Comparison of ENCODE assay signal across 8 cellular contexts in genomic region chr1:154493276-154493675, GRCh38. TPM values are rescaled to one million over a fixed set of nuclear protein-coding genes. Genes with fewer than 3 reads are reported as not detected.
DNase-seq lines count a peak whose midpoint lies in the region; ATAC-seq and TF ChIP-seq lines count a peak whose summit lies in the region.

No MANE protein-coding gene starts in this region.

- H3K27me3 ChIP-seq in GM23338 (ENCODE audit: insufficient read depth), result peaks cover 6% of the 10 kb centered on the region; the same call in 1 of the 2 replicates

- H3K9me3 Mint-ChIP-seq in GM23338, result no peaks in the 10 kb centered on the region
- H3K9me3 Mint-ChIP-seq in activated CD8-positive, alpha-beta T cell treated with anti-CD3 and anti-CD28 coated beads for 36 hours, result no peaks in the 10 kb centered on the region

- no peaks in the 10 kb centered on the region for H4K20me1 ChIP-seq in GM23338 (replicated peaks; ENCODE audit: insufficient read depth)

- 0 out of 2 replicates have a peak, but pooled peaks cover 3% of the 10 kb centered on the region for H3K36me3 ChIP-seq in GM23338 (ENCODE audit: insufficient read depth)

- POLR2A ChIA-PET in activated CD8-positive, alpha-beta T cell treated with anti-CD3 and anti-CD28 coated beads for 36 hours (lab: Charles Lee), result no interaction called here

- CTCF ChIA-PET in activated CD8-positive, alpha-beta T cell treated with anti-CD3 and anti-CD28 coated beads for 36 hours (lab: Charles Lee), result interaction anchor here (1.2 to 2.2 kb wide), 3 partner anchors 9 to 53 kb away, joined by 3 to 17 read pairs (median 14); no protein-coding TSS in a partner anchor

- peaks cover 9% of the 10 kb centered on the region; the same call in 1 of the 2 replicates for H3K9me2 ChIP-seq in GM23338 (ENCODE audit: insufficient read depth)

- H3K4me3 ChIP-seq in GM23338, result no peak overlapping the region

- no peak for TF ChIP-seq CTCF in GM23338 (conservative IDR thresholded peaks at IDR 0.05; ENCODE audit: low read depth in 2 of 2)
- no peak for TF ChIP-seq CTCF in activated CD8-positive, alpha-beta T cell treated with anti-CD3 and anti-CD28 coated beads for 36 hours (IDR thresholded peaks at IDR 0.05)

- no peaks in the 10 kb centered on the region for H3K36me3 Mint-ChIP-seq in GM23338 (ENCODE audit: low read depth)
- no peaks in the 10 kb centered on the region for H3K36me3 Mint-ChIP-seq in activated CD8-positive, alpha-beta T cell treated with anti-CD3 and anti-CD28 coated beads for 36 hours (ENCODE audit: low read depth)

- H3K27ac Mint-ChIP-seq in GM23338, result no peak overlapping the region
- H3K27ac Mint-ChIP-seq in activated CD8-positive, alpha-beta T cell treated with anti-CD3 and anti-CD28 coated beads for 36 hours, result no peak overlapping the region

- H3K4me2 ChIP-seq in GM23338, result peak overlapping the region; percentile 12; the same call in 1 of the 2 replicates

- no peak overlapping the region for H3K27ac ChIP-seq in GM23338 (ENCODE audit: low read depth)

- H3K27me3 Mint-ChIP-seq in GM23338 (ENCODE audit: insufficient read depth, low read depth, poor library complexity), result peaks cover 8% of the 10 kb centered on the region
- H3K27me3 Mint-ChIP-seq in activated CD8-positive, alpha-beta T cell treated with anti-CD3 and anti-CD28 coated beads for 36 hours, result peaks cover 5% of the 10 kb centered on the region

- ATAC-seq in GM23338, result peak; percentile 77
- ATAC-seq in activated CD8-positive, alpha-beta T cell treated with anti-CD3 and anti-CD28 coated beads for 36 hours, result peak; percentile 27
- no peak for ATAC-seq in GM18907 (IDR thresholded peaks at IDR 0.05; ENCODE audit: unreplicated experiment)
- ATAC-seq in HG02763 (IDR thresholded peaks at IDR 0.05; ENCODE audit: unreplicated experiment), result no peak

- H3K4me1 Mint-ChIP-seq in GM23338, result peaks cover 16% of the 10 kb centered on the region
- peaks cover 39% of the 10 kb centered on the region for H3K4me1 Mint-ChIP-seq in activated CD8-positive, alpha-beta T cell treated with anti-CD3 and anti-CD28 coated beads for 36 hours (ENCODE audit: low read depth)

- H3K79me2 ChIP-seq in GM23338 (replicated peaks; ENCODE audit: insufficient read depth), result no peaks in the 10 kb centered on the region

- no peak overlapping the region; the same call in 2 of the 3 replicates for H3K4me3 Mint-ChIP-seq in GM23338
- no peak overlapping the region for H3K4me3 Mint-ChIP-seq in activated CD8-positive, alpha-beta T cell treated with anti-CD3 and anti-CD28 coated beads for 36 hours

- intact Hi-C loops in activated CD8-positive, alpha-beta T cell treated with anti-CD3 and anti-CD28 coated beads for 36 hours (cut with micrococcal nuclease), result no loop called here

- H2AFZ ChIP-seq in GM23338, result peak overlapping the region; percentile 56

- DNase-seq in AML-193 (lab: John Stamatoyannopoulos, UW), result peak; percentile 22 to 68
- peak; percentile 55 for DNase-seq in GM23338 (ENCODE audit: low spot score)
- peak; percentile 20 for DNase-seq in activated CD8-positive, alpha-beta T cell treated with anti-CD3 and anti-CD28 coated beads for 36 hours
- peak; percentile 53 for DNase-seq in left kidney (ENCODE audit: low read depth, low spot score)
- DNase-seq in NCI-H446 treated with DMSO at 0.1 percent for 48 hours (lab: John Stamatoyannopoulos, UW), result no peak
- no peak for DNase-seq in NCI-H1417 treated with DMSO at 0.1 percent for 48 hours (lab: John Stamatoyannopoulos, UW)

- H3K4me1 ChIP-seq in GM23338 (ENCODE audit: insufficient read depth), result peaks cover 16% of the 10 kb centered on the region

- no peaks in the 10 kb centered on the region for H3F3A ChIP-seq in GM23338 (replicated peaks; ENCODE audit: low read depth)

TF ChIP-seq in GM23338, 12 proteins besides CTCF, POLR2A, EP300 and RAD21 (continues in another document):
- TF ChIP-seq EZH2 (IDR thresholded peaks at IDR 0.05; ENCODE audit: low read depth, unreplicated experiment) (no peak), CREB1 (CRISPR knock-in tag; IDR thresholded peaks at IDR 0.05; ENCODE audit: low read depth) (no peak), ZNF462 (CRISPR knock-in tag; IDR thresholded peaks at IDR 0.05) (no peak)

RNA-seq across cellular contexts. Expression of gene TDRD10, which starts 8.7 kb away (rescaled TPM):
- not detected in 2 replicates for total RNA-seq in GM23338 (2014; rRNA removed; shearing (Covaris generic))
- polyA plus RNA-seq in GM23338 (2016; fragmentation: Nextera tagmentation; extraction: Ambion mirVana), result 0.19 and 0.29 TPM in 2 replicates
- not detected for total RNA-seq in activated CD8-positive, alpha-beta T cell treated with anti-CD3 and anti-CD28 coated beads for 36 hours

RNA-seq across cellular contexts. Expression of gene SHE, which starts 8.9 kb away (rescaled TPM):
- 0.43 and 0.69 TPM in 2 replicates for total RNA-seq in GM23338 (2014; rRNA removed; shearing (Covaris generic))
- polyA plus RNA-seq in GM23338 (2016; fragmentation: Nextera tagmentation; extraction: Ambion mirVana), result 0.16 and 0.23 TPM in 2 replicates
- not detected for total RNA-seq in activated CD8-positive, alpha-beta T cell treated with anti-CD3 and anti-CD28 coated beads for 36 hours

Comparison
In these comparisons a context has a peak if more than half of its experiments do, and no peak if none do; other contexts are left out.
1. DNase-seq: peak in AML-193 (2 of 2), GM23338 (single experiment), activated CD8-positive, alpha-beta T cell treated with anti-CD3 and anti-CD28 coated beads for 36 hours (single experiment) and left kidney (single experiment); none in NCI-H446 treated with DMSO at 0.1 percent for 48 hours (single experiment) and NCI-H1417 treated with DMSO at 0.1 percent for 48 hours (single experiment).
2. ATAC-seq: peak in GM23338 (single experiment) and activated CD8-positive, alpha-beta T cell treated with anti-CD3 and anti-CD28 coated beads for 36 hours (single experiment); none in GM18907 (single experiment) and HG02763 (single experiment).